ENCODE assay signal across 17 cellular contexts in the genomic region with DNA sequence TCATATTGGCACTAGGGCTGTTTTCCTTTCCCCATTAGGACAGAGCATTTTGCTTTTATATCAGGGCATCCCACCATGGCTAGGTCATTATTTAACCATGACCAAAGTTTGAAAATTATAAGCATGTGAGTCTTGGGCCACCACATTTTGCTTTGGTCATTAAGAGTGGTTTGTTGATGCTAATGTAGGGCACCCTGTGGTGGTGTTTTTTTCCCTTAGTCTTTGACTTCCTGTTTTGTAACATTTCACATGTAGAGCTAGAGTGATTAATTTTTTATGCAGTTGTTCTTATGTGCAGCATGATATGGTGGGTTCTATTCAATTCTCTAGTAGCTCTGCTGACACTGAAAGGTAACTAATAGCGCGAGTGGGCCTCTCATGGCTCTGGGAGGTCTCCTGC.
"Had no signal": no experiment of that assay in that cellular context is flagged by ENCODE, and none has a peak within 500 bp of the region (broad histone marks: within the 10 kb centered on the region; RNA-seq: fewer than 3 reads in every experiment).

No MANE protein-coding gene starts in this region.

- H3K36me3 Mint-ChIP-seq: activated naive CD8-positive, alpha-beta T cell; immature natural killer cell; naive B cell had no signal

- H3K9me3 Mint-ChIP-seq: neural crest cell had no signal

- DNase-seq: activated CD4-positive, alpha-beta T cell treated with anti-CD3 and anti-CD28 coated beads for 36 hours; activated CD4-positive, alpha-beta T cell treated with anti-CD3 and anti-CD28 coated beads, Interleukin-2, amount 50 U/mL, for 48 hours; amniotic stem cell; body of pancreas; caudate nucleus; heart right ventricle; immature natural killer cell; mesenchymal stem cell; mucosa of descending colon; naive B cell; stimulated activated CD4-positive, alpha-beta T cell treated with anti-CD3 and anti-CD28 coated beads, Interleukin-2, amount 100 ng/mL, for 24 hours; stimulated activated naive CD4-positive, alpha-beta T cell treated with Interleukin-2 at 50 U/mL for 16 hours; T-helper 2 cell; thyroid gland had no signal

- H3K4me1 Mint-ChIP-seq: activated CD4-positive, alpha-beta T cell treated with anti-CD3 and anti-CD28 coated beads for 36 hours; immature natural killer cell; naive B cell; neural crest cell had no signal

- H3K4me3 Mint-ChIP-seq: activated CD4-positive, alpha-beta T cell treated with anti-CD3 and anti-CD28 coated beads for 36 hours; activated naive CD8-positive, alpha-beta T cell; immature natural killer cell; naive B cell; neural crest cell had no signal

- H3K27me3 Mint-ChIP-seq: activated CD4-positive, alpha-beta T cell treated with anti-CD3 and anti-CD28 coated beads for 36 hours; activated naive CD8-positive, alpha-beta T cell; naive B cell; progenitor cell of endocrine pancreas had no signal

- H3K27ac Mint-ChIP-seq: activated CD4-positive, alpha-beta T cell treated with anti-CD3 and anti-CD28 coated beads for 36 hours; activated naive CD8-positive, alpha-beta T cell; immature natural killer cell; naive B cell; progenitor cell of endocrine pancreas had no signal
